In genomic region chr10:15457382-15457781, GRCh38 we compare ENCODE assay signal across 17 cellular contexts.
DNase-seq lines count a peak whose midpoint lies in the region; TF ChIP-seq lines count a peak whose summit lies in the region.
"Had no signal": no experiment of that assay in that cellular context is flagged by ENCODE, and none has a peak within 500 bp of the region (broad histone marks: within the 10 kb centered on the region; RNA-seq: fewer than 3 reads in every experiment).

No MANE protein-coding gene starts in this region.

- H3K9me3 ChIP-seq in BLaER1 = peaks cover 48% of the 10 kb centered on the region
- H3K9me3 ChIP-seq in stomach = peaks cover 0 to 10% (median 3%) of the 10 kb centered on the region in 4 donors

- no peaks in the 10 kb centered on the region for H3K36me3 Mint-ChIP-seq in activated CD4-positive, alpha-beta memory T cell treated with anti-CD3 and anti-CD28 coated beads for 36 hours
- H3K36me3 Mint-ChIP-seq: CD4-positive, CD25-positive, alpha-beta regulatory T cell; CD8-positive, alpha-beta T cell had no signal

- no peak for TF ChIP-seq EP300 in stomach (IDR thresholded peaks at IDR 0.05)

- no peak overlapping the region for H3K27ac Mint-ChIP-seq in activated CD4-positive, alpha-beta memory T cell treated with anti-CD3 and anti-CD28 coated beads for 36 hours
- H3K27ac Mint-ChIP-seq: CD4-positive, CD25-positive, alpha-beta regulatory T cell; CD8-positive, alpha-beta T cell had no signal

- peaks cover 7% of the 10 kb centered on the region for H3K4me1 Mint-ChIP-seq in activated CD4-positive, alpha-beta memory T cell treated with anti-CD3 and anti-CD28 coated beads for 36 hours (ENCODE audit: low read depth)

- H3K4me1 ChIP-seq in BLaER1 = peaks cover 94% of the 10 kb centered on the region
- H3K4me1 ChIP-seq in stomach = no peaks in the 10 kb centered on the region
- H3K4me1 ChIP-seq: Caco-2 had no signal

- H3K27ac ChIP-seq in BLaER1 = peak overlapping the region; percentile 49
- no peak overlapping the region for H3K27ac ChIP-seq in stomach
- H3K27ac ChIP-seq: A549, C4-2B, GM23248 had no signal

- DNase-seq in OCI-M1 (lab: John Stamatoyannopoulos, UW) (peak; percentile 84), erythroblast (lab: John Stamatoyannopoulos, UW) (peak; percentile 7 to 31), stomach (no peak), NCI-H2081 treated with DMSO at 0.1 percent for 48 hours (lab: John Stamatoyannopoulos, UW) (no peak)
- no peak for DNase-seq in activated CD4-positive, alpha-beta memory T cell treated with anti-CD3 and anti-CD28 coated beads for 36 hours
- DNase-seq: 8988T; Caco-2; CD4-positive, CD25-positive, alpha-beta regulatory T cell; CD8-positive, alpha-beta T cell; DMS153; DND-41; GM23248; H7; HCEC 1CT had no signal

- H3K27me3 ChIP-seq in BLaER1 = no peaks in the 10 kb centered on the region
- H3K27me3 ChIP-seq in stomach = peaks cover 0 to 12% (median 3%) of the 10 kb centered on the region in 3 donors

- CTCF ChIA-PET in activated CD4-positive, alpha-beta memory T cell treated with anti-CD3 and anti-CD28 coated beads for 36 hours (lab: Charles Lee) = interaction anchor here (1.0 kb wide), 1 partner anchor 24 kb away, joined by 3 read pairs; no protein-coding TSS in a partner anchor

- no peaks in the 10 kb centered on the region for H4K20me1 ChIP-seq in BLaER1

- intact Hi-C loops in activated CD4-positive, alpha-beta memory T cell treated with anti-CD3 and anti-CD28 coated beads for 36 hours (cut with micrococcal nuclease) = no loop called here
- intact Hi-C loops in stomach (cut with DNase I; ENCODE audit: low total_unique reads) = no loop called here

- POLR2A ChIA-PET in activated CD4-positive, alpha-beta memory T cell treated with anti-CD3 and anti-CD28 coated beads for 36 hours (lab: Charles Lee) = no interaction called here

- peak overlapping the region; percentile 24 for H3K4me2 ChIP-seq in BLaER1
- H3K4me2 ChIP-seq: A549 had no signal

- peaks cover 17% of the 10 kb centered on the region for H3K27me3 Mint-ChIP-seq in activated CD4-positive, alpha-beta memory T cell treated with anti-CD3 and anti-CD28 coated beads for 36 hours

- H3K9ac ChIP-seq in BLaER1 = no peak overlapping the region
- H3K9ac ChIP-seq: GM23248 had no signal

- TF ChIP-seq CTCF in stomach (IDR thresholded peaks at IDR 0.05) = no peak

- WGBS in stomach, 5 donors = 89 to 98% (median 91%) methylated on average over 5 of the region's 5 CpGs

- no peaks in the 10 kb centered on the region for H3K9me3 Mint-ChIP-seq in activated CD4-positive, alpha-beta memory T cell treated with anti-CD3 and anti-CD28 coated beads for 36 hours
- H3K9me3 Mint-ChIP-seq: CD4-positive, CD25-positive, alpha-beta regulatory T cell; CD8-positive, alpha-beta T cell had no signal

- H3K4me3 Mint-ChIP-seq in activated CD4-positive, alpha-beta memory T cell treated with anti-CD3 and anti-CD28 coated beads for 36 hours = no peak overlapping the region
- H3K4me3 Mint-ChIP-seq: CD4-positive, CD25-positive, alpha-beta regulatory T cell; CD8-positive, alpha-beta T cell had no signal

- H3K36me3 ChIP-seq in BLaER1 (peaks cover 6% of the 10 kb centered on the region; the same call in 1 of the 2 replicates), stomach (no peaks in the 10 kb centered on the region)

- TF ChIP-seq POLR2A in erythroblast (IDR thresholded peaks at IDR 0.05; ENCODE audit: low read length) (no peak), stomach (IDR thresholded peaks at IDR 0.05) (no peak)

- H3K4me3 ChIP-seq in BLaER1 = peak overlapping the region; percentile 25; the same call in 1 of the 2 replicates
- H3K4me3 ChIP-seq in stomach = no peak overlapping the region
- H3K4me3 ChIP-seq: A549, GM23248 had no signal

Comparison
In these comparisons a context has a peak if more than half of its experiments do, and no peak if none do; other contexts are left out.
1. DNase-seq: peak in OCI-M1 (single experiment) and erythroblast (2 of 2); none in activated CD4-positive, alpha-beta memory T cell treated with anti-CD3 and anti-CD28 coated beads for 36 hours (single experiment), stomach (single experiment) and NCI-H2081 treated with DMSO at 0.1 percent for 48 hours (single experiment).